ENCODE assay signal across 15 cellular contexts in the genomic region with DNA sequence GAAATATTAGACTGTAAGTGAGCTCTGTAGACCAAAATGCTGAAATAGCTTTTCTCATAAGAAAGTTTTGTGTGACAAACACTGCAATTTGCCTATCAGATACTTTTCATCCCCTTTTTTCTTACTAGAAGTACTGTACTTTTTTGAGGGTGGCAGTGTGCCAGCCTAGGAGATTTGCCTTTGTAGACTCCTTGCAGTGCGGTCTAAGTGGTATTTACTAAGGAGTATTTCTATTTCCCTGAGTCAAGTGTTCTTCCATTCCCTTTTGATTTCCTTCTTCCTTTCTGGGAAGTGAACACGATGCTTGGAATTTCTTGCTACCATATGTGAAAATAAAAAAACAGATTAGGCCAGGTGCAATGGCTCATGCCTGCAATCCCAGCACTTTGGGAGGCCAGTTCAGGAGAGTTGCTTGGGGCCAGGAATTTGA. TPM values are rescaled to one million over a fixed set of nuclear protein-coding genes. Genes with fewer than 3 reads are reported as not detected.
A peak's percentile ranks its signal among the peaks of the same experiment; 100 is the strongest.
DNase-seq lines count a peak whose midpoint lies in the region; ATAC-seq and TF ChIP-seq lines count a peak whose summit lies in the region.
"Had no signal": no experiment of that assay in that cellular context is flagged by ENCODE, and none has a peak within 500 bp of the region (broad histone marks: within the 10 kb centered on the region; RNA-seq: fewer than 3 reads in every experiment).

No MANE protein-coding gene starts in this region.

- peaks cover 14% of the 10 kb centered on the region for H3K4me1 Mint-ChIP-seq in Calu3 (ENCODE audit: low read depth, unreplicated experiment)

- no peak overlapping the region for H3K23ac ChIP-seq in mesenchymal stem cell (ENCODE audit: low read length in 2 of 2)

- H3K4me3 ChIP-seq in LNCaP clone FGC (ENCODE audit: low read depth, low read length) (no peak overlapping the region), brain microvascular endothelial cell (ENCODE audit: low read depth, low read length) (no peak overlapping the region), mesenchymal stem cell (ENCODE audit: insufficient read depth in 1 of 2, low read depth in 1 of 2, low read length in 2 of 2) (no peak overlapping the region), Peyer's patch (no peak overlapping the region)
- H3K4me3 ChIP-seq: esophagus muscularis mucosa, SJCRH30 had no signal

- H3K36me3 Mint-ChIP-seq in Calu3 (ENCODE audit: insufficient read depth, unreplicated experiment), result no peaks in the 10 kb centered on the region
- H3K36me3 Mint-ChIP-seq: activated naive CD8-positive, alpha-beta T cell treated with anti-CD3 and anti-CD28 coated beads, Interleukin-2, amount 10 ng/mL, durations not matched to agents 7 days and 5 days had no signal

- H3K9me3 ChIP-seq in mesenchymal stem cell (ENCODE audit: control insufficient read depth, low read length) (no peaks in the 10 kb centered on the region), Peyer's patch (no peaks in the 10 kb centered on the region)
- H3K9me3 ChIP-seq: esophagus muscularis mucosa had no signal

- H3K4me1 ChIP-seq in mesenchymal stem cell (ENCODE audit: control insufficient read depth, insufficient read depth, low read depth, low read length) (peaks cover 3% of the 10 kb centered on the region), Peyer's patch (no peaks in the 10 kb centered on the region)
- H3K4me1 ChIP-seq: SJCRH30 had no signal

- CTCF ChIA-PET in Calu3 (lab: Charles Lee), result no interaction called here

- H3K9ac ChIP-seq in mesenchymal stem cell (ENCODE audit: low read length), result no peak overlapping the region

- no peak overlapping the region for H3K27ac Mint-ChIP-seq in Calu3 (ENCODE audit: unreplicated experiment)
- H3K27ac Mint-ChIP-seq: activated CD4-positive, alpha-beta T cell treated with anti-CD3 and anti-CD28 coated beads for 36 hours; activated naive CD8-positive, alpha-beta T cell treated with anti-CD3 and anti-CD28 coated beads, Interleukin-2, amount 10 ng/mL, durations not matched to agents 7 days and 5 days; stimulated activated naive B cell treated with anti-CD40 and anti-IgM and Interleukin-4, amounts not matched to agents 10 μg/mL and 1 μg/mL and 100 μg/mL, for 72 hours had no signal

- no TSS peak for BruUV-seq in Calu3 (replicated peaks; lab: Mats Ljungman, UMichigan)

- H3K27ac ChIP-seq in brain microvascular endothelial cell, result peak overlapping the region; percentile 5
- no peak overlapping the region for H3K27ac ChIP-seq in mesenchymal stem cell (ENCODE audit: low read length, poor library complexity, severe bottlenecking)
- no peak overlapping the region for H3K27ac ChIP-seq in Peyer's patch
- H3K27ac ChIP-seq: esophagus muscularis mucosa, SJCRH30 had no signal

- intact Hi-C loops in Calu3 (cut with micrococcal nuclease; ENCODE audit: unreplicated experiment), result loop anchor here (2.0 kb wide), 1 partner anchor 48 kb away; no protein-coding TSS in a partner anchor

- H2AK5ac ChIP-seq in mesenchymal stem cell (ENCODE audit: low read length, severe bottlenecking), result no peak overlapping the region

- no peaks in the 10 kb centered on the region for H3K9me3 Mint-ChIP-seq in Calu3 (ENCODE audit: low read depth, unreplicated experiment)
- H3K9me3 Mint-ChIP-seq: activated naive CD8-positive, alpha-beta T cell treated with anti-CD3 and anti-CD28 coated beads, Interleukin-2, amount 10 ng/mL, durations not matched to agents 7 days and 5 days; stimulated activated naive B cell treated with anti-CD40 and anti-IgM and Interleukin-4, amounts not matched to agents 10 μg/mL and 1 μg/mL and 100 μg/mL, for 72 hours had no signal

- H2BK12ac ChIP-seq in mesenchymal stem cell (ENCODE audit: low read length in 2 of 2), result no peak overlapping the region

- H4K91ac ChIP-seq in mesenchymal stem cell (ENCODE audit: low read length), result no peak overlapping the region

- TF ChIP-seq CTCF in Calu3 (IDR thresholded peaks at IDR 0.05; ENCODE audit: unreplicated experiment) (no peak), LNCaP clone FGC (IDR thresholded peaks at IDR 0.05; ENCODE audit: control insufficient read depth, extremely low read depth, insufficient read depth) (no peak), brain microvascular endothelial cell (IDR thresholded peaks at IDR 0.05; ENCODE audit: low read depth, low read length, missing control alignments) (no peak), Peyer's patch (IDR thresholded peaks at IDR 0.05) (no peak)

- H3K36me3 ChIP-seq in brain microvascular endothelial cell (replicated peaks), result no peaks in the 10 kb centered on the region
- H3K36me3 ChIP-seq in mesenchymal stem cell (ENCODE audit: control insufficient read depth in 1 of 2, insufficient read depth in 2 of 2, low read depth in 1 of 2, low read length in 2 of 2), result peaks cover 0 to 3% of the 10 kb centered on the region in 2 experiments
- H3K36me3 ChIP-seq in Peyer's patch, result no peaks in the 10 kb centered on the region
- H3K36me3 ChIP-seq: SJCRH30 had no signal

- peak; percentile 18 for DNase-seq in Calu3
- peak; percentile 2 for DNase-seq in LNCaP clone FGC (ENCODE audit: low read depth)
- no peak for DNase-seq in brain microvascular endothelial cell
- peak; percentile 46 for DNase-seq in mesenchymal stem cell
- no peak for DNase-seq in activated CD4-positive, alpha-beta T cell treated with anti-CD3 and anti-CD28 coated beads, Interleukin-2, amount 50 U/mL, for 48 hours
- DNase-seq in midbrain (lab: John Stamatoyannopoulos, UW), result no peak
- no peak for DNase-seq in Peyer's patch
- DNase-seq: activated CD4-positive, alpha-beta T cell treated with anti-CD3 and anti-CD28 coated beads for 36 hours; activated naive CD8-positive, alpha-beta T cell treated with anti-CD3 and anti-CD28 coated beads, Interleukin-2, amount 10 ng/mL, durations not matched to agents 7 days and 5 days; small intestine; stimulated activated naive B cell treated with anti-CD40 and anti-IgM and Interleukin-4, amounts not matched to agents 10 μg/mL and 1 μg/mL and 100 μg/mL, for 72 hours; T1000 had no signal

- no peak overlapping the region for H2AFZ ChIP-seq in mesenchymal stem cell (ENCODE audit: low read depth, low read length)

- no peak for ATAC-seq in HG03095 (IDR thresholded peaks at IDR 0.05; ENCODE audit: unreplicated experiment)
- ATAC-seq: activated CD4-positive, alpha-beta T cell treated with anti-CD3 and anti-CD28 coated beads for 36 hours; stimulated activated naive B cell treated with anti-CD40 and anti-IgM and Interleukin-4, amounts not matched to agents 10 μg/mL and 1 μg/mL and 100 μg/mL, for 72 hours had no signal

- H3K79me1 ChIP-seq in mesenchymal stem cell (replicated peaks; ENCODE audit: low read length, poor library complexity, severe bottlenecking), result peaks cover 7% of the 10 kb centered on the region

- H3K27me3 ChIP-seq in brain microvascular endothelial cell (replicated peaks), result no peaks in the 10 kb centered on the region
- no peaks in the 10 kb centered on the region for H3K27me3 ChIP-seq in mesenchymal stem cell (ENCODE audit: control insufficient read depth in 1 of 2, insufficient read depth in 1 of 2, low read length in 2 of 2)
- H3K27me3 ChIP-seq in Peyer's patch, result no peaks in the 10 kb centered on the region
- H3K27me3 ChIP-seq: esophagus muscularis mucosa, SJCRH30 had no signal

- no peak overlapping the region for H2BK5ac ChIP-seq in mesenchymal stem cell (ENCODE audit: low read depth, low read length, poor library complexity, severe bottlenecking)

- no peak overlapping the region for H4K8ac ChIP-seq in mesenchymal stem cell (ENCODE audit: low read length)

- 17% methylated on average over 1 of the region's 2 CpGs for WGBS in mesenchymal stem cell

- no peak overlapping the region for H3K14ac ChIP-seq in mesenchymal stem cell (ENCODE audit: low read length in 2 of 2)

- in situ Hi-C loops in brain microvascular endothelial cell (cut with HindIII; ENCODE audit: low pct_ligation_motif_present, low sequenced_read_pairs), result no loop called here

- no peak overlapping the region for H3K4me3 Mint-ChIP-seq in Calu3 (ENCODE audit: low read depth, unreplicated experiment)
- H3K4me3 Mint-ChIP-seq: activated CD4-positive, alpha-beta T cell treated with anti-CD3 and anti-CD28 coated beads for 36 hours; activated naive CD8-positive, alpha-beta T cell treated with anti-CD3 and anti-CD28 coated beads, Interleukin-2, amount 10 ng/mL, durations not matched to agents 7 days and 5 days; stimulated activated naive B cell treated with anti-CD40 and anti-IgM and Interleukin-4, amounts not matched to agents 10 μg/mL and 1 μg/mL and 100 μg/mL, for 72 hours had no signal

- no peak overlapping the region for H2BK15ac ChIP-seq in mesenchymal stem cell (ENCODE audit: low read depth, poor library complexity, severe bottlenecking)

- no peak overlapping the region for H3K4me2 ChIP-seq in mesenchymal stem cell (ENCODE audit: low read length, poor library complexity, severe bottlenecking)

- H3K27me3 Mint-ChIP-seq in Calu3 (ENCODE audit: unreplicated experiment), result no peaks in the 10 kb centered on the region
- H3K27me3 Mint-ChIP-seq: activated CD4-positive, alpha-beta T cell treated with anti-CD3 and anti-CD28 coated beads for 36 hours; activated naive CD8-positive, alpha-beta T cell treated with anti-CD3 and anti-CD28 coated beads, Interleukin-2, amount 10 ng/mL, durations not matched to agents 7 days and 5 days; stimulated activated naive B cell treated with anti-CD40 and anti-IgM and Interleukin-4, amounts not matched to agents 10 μg/mL and 1 μg/mL and 100 μg/mL, for 72 hours had no signal

- no peak overlapping the region for H3K4ac ChIP-seq in mesenchymal stem cell (ENCODE audit: low read depth in 1 of 2, low read length in 2 of 2)

- no peak overlapping the region for H3K18ac ChIP-seq in mesenchymal stem cell (ENCODE audit: low read depth in 1 of 2, low read length in 2 of 2)

- TF ChIP-seq POLR2A in Peyer's patch (IDR thresholded peaks at IDR 0.05), result no peak

- H2BK120ac ChIP-seq in mesenchymal stem cell (ENCODE audit: low read depth, low read length), result no peak overlapping the region

RNA-seq across cellular contexts. Expression of gene PDLIM5, which starts 34.6 kb away (rescaled TPM):
- total RNA-seq in Calu3 (2022) (122 and 129 TPM in 2 replicates), Peyer's patch (100 to 1,000 TPM; 112 to 197 (median 158) TPM)
- polyA plus RNA-seq in mesenchymal stem cell (2013, experiment 1 of 2), result 93.5 TPM
- polyA plus RNA-seq in mesenchymal stem cell (2013, experiment 2 of 2), result 92.0 TPM

Comparison
In these comparisons a context has a peak if more than half of its experiments do, and no peak if none do; other contexts are left out.
1. DNase-seq: peak in Calu3 (single experiment), LNCaP clone FGC (single experiment) and mesenchymal stem cell (single experiment); none in brain microvascular endothelial cell (single experiment), activated CD4-positive, alpha-beta T cell treated with anti-CD3 and anti-CD28 coated beads, Interleukin-2, amount 50 U/mL, for 48 hours (0 of 2), midbrain (single experiment) and Peyer's patch (0 of 3).